Comparison of ENCODE assay signal across 19 cellular contexts in genomic region chr1:228273720-228274451, GRCh38.
A peak's percentile ranks its signal among the peaks of the same experiment; 100 is the strongest.
DNase-seq lines count a peak whose midpoint lies in the region; ATAC-seq and TF ChIP-seq lines count a peak whose summit lies in the region.
"Had no signal": no experiment of that assay in that cellular context is flagged by ENCODE, and none has a peak within 500 bp of the region (broad histone marks: within the 10 kb centered on the region; RNA-seq: fewer than 3 reads in every experiment).

No MANE protein-coding gene starts in this region.

- no peaks in the 10 kb centered on the region for H4K20me1 ChIP-seq in mammary epithelial cell (ENCODE audit: insufficient read depth, low read length)

- no peak overlapping the region for H3K4me2 ChIP-seq in mammary epithelial cell (ENCODE audit: insufficient read depth, low read depth, low read length)

- WGBS in mammary epithelial cell (ENCODE audit: low coverage, missing lambda C conversion rate), result 95% methylated on average over 10 of the region's 39 CpGs
- WGBS in esophagus squamous epithelium, 2 donors, result 93% methylated on average over 7 of the region's 39 CpGs; no CpG with 5 or more reads in 1 of the 2 donors

- in situ Hi-C loops in mammary epithelial cell (cut with MboI; ENCODE audit: low sequenced_read_pairs in 2 of 2), result no loop called here

- intact Hi-C loops in MCF 10A (cut with micrococcal nuclease) (no loop called here), mammary epithelial cell (cut with micrococcal nuclease) (no loop called here), natural killer cell (cut with micrococcal nuclease) (no loop called here), esophagus squamous epithelium (cut with DNase I) (no loop called here)

- ATAC-seq in natural killer cell (no peak), HG03520 (IDR thresholded peaks at IDR 0.05; ENCODE audit: unreplicated experiment) (no peak), GM18505 (IDR thresholded peaks at IDR 0.05; ENCODE audit: unreplicated experiment) (no peak)

- TSS peak; percentile 19 for BruUV-seq in MCF 10A (replicated peaks; lab: Mats Ljungman, UMichigan)
- no TSS peak for BruUV-seq in mammary epithelial cell (replicated peaks; lab: Mats Ljungman, UMichigan)

- DNase-seq in MCF 10A (ENCODE audit: unreplicated experiment), result no peak
- no peak for DNase-seq in mammary epithelial cell
- peak; percentile 68 for DNase-seq in coronary artery (ENCODE audit: low spot score)
- peak; percentile 13 for DNase-seq in natural killer cell
- DNase-seq in esophagus squamous epithelium (lab: John Stamatoyannopoulos, UW), result no peak
- no peak for DNase-seq in UCSD-AML1 (lab: John Stamatoyannopoulos, UW; ENCODE audit: unreplicated experiment)
- DNase-seq: activated CD4-positive, alpha-beta T cell treated with anti-CD3 and anti-CD28 coated beads for 4 hours; cortex of kidney; DMS 273 treated with DMSO at 0.1 percent for 48 hours; erythroblast; NCI-H2029; NCI-H69; stimulated activated CD4-positive, alpha-beta T cell treated with anti-CD3 and anti-CD28 coated beads, Interleukin-2, amount 100 ng/mL, for 24 hours; stimulated activated CD8-positive, alpha-beta memory T cell treated with anti-CD3 and anti-CD28 coated beads, Interleukin-4, amount 100 ng/mL, for 48 hours; thyroid gland had no signal

- H3K4me3 Mint-ChIP-seq in MCF 10A (ENCODE audit: unreplicated experiment), result no peak overlapping the region
- no peak overlapping the region for H3K4me3 Mint-ChIP-seq in natural killer cell

- peak; percentile 21 for TF ChIP-seq CTCF in MCF 10A (IDR thresholded peaks at IDR 0.05; ENCODE audit: unreplicated experiment)
- TF ChIP-seq CTCF in mammary epithelial cell (conservative IDR thresholded peaks at IDR 0.05 in 1 of 2, IDR thresholded peaks at IDR 0.05 in 1 of 2; ENCODE audit: extremely low read depth in 1 of 2, insufficient read depth in 1 of 2, low read depth in 1 of 2, low read length in 2 of 2), result no peak
- TF ChIP-seq CTCF in coronary artery (IDR thresholded peaks at IDR 0.05), result no peak
- TF ChIP-seq CTCF in natural killer cell (IDR thresholded peaks at IDR 0.05), result no peak
- TF ChIP-seq CTCF in esophagus squamous epithelium (IDR thresholded peaks at IDR 0.05), result no peak

- dilution Hi-C loops in mammary epithelial cell (cut with HindIII; ENCODE audit: low sequenced_read_pairs), result no loop called here

- no peak overlapping the region for H3K9ac ChIP-seq in mammary epithelial cell (ENCODE audit: insufficient read depth, low read length)

- H3K27ac ChIP-seq in mammary epithelial cell (ENCODE audit: insufficient read depth, low read depth, low read length), result no peak overlapping the region
- no peak overlapping the region for H3K27ac ChIP-seq in coronary artery
- no peak overlapping the region for H3K27ac ChIP-seq in esophagus squamous epithelium
- H3K27ac ChIP-seq: ascending aorta, thyroid gland had no signal

- H3K36me3 Mint-ChIP-seq in MCF 10A (ENCODE audit: insufficient read depth, unreplicated experiment), result peaks cover 6% of the 10 kb centered on the region
- H3K36me3 Mint-ChIP-seq in natural killer cell, result no peaks in the 10 kb centered on the region

- H3K4me1 Mint-ChIP-seq in MCF 10A (ENCODE audit: insufficient read depth, unreplicated experiment) (no peaks in the 10 kb centered on the region), natural killer cell (peaks cover 0 to 27% of the 10 kb centered on the region in 2 donors)

- H3K27me3 Mint-ChIP-seq in MCF 10A (ENCODE audit: insufficient read depth, unreplicated experiment) (no peaks in the 10 kb centered on the region), natural killer cell (ENCODE audit: low read depth in 2 of 2) (no peaks in the 10 kb centered on the region)

- H3K36me3 ChIP-seq in mammary epithelial cell (ENCODE audit: insufficient read depth, low read length) (no peaks in the 10 kb centered on the region), esophagus squamous epithelium (peaks cover 0 to 36% (median 0%) of the 10 kb centered on the region in 3 donors)
- H3K36me3 ChIP-seq: thyroid gland had no signal

- H3K9me3 Mint-ChIP-seq in MCF 10A (ENCODE audit: unreplicated experiment) (no peaks in the 10 kb centered on the region), natural killer cell (no peaks in the 10 kb centered on the region)
- H3K9me3 Mint-ChIP-seq: T-helper 1 cell treated with Interleukin-12 subunit alpha and Interleukin-12 subunit beta and Interleukin-4 antibody, amounts not matched to agents 30 μg/mL and 1 μg/mL, for 36 hours had no signal

- H3K79me2 ChIP-seq in mammary epithelial cell (ENCODE audit: insufficient read depth, low read length), result no peaks in the 10 kb centered on the region

- no peak overlapping the region for H2AFZ ChIP-seq in mammary epithelial cell (ENCODE audit: low read depth, low read length)

- CTCF ChIA-PET in MCF 10A (lab: Yijun Ruan, JAX) (no interaction called here), mammary epithelial cell (lab: Charles Lee; ENCODE audit: low non-redundant PET) (no interaction called here)

- TF ChIP-seq POLR2A in GM18505 (IDR thresholded peaks at IDR 0.05; ENCODE audit: borderline replicate concordance, extremely low read depth, insufficient read depth, insufficient read length), result no peak
- TF ChIP-seq POLR2A in esophagus squamous epithelium (IDR thresholded peaks at IDR 0.05), result no peak

- H3K27me3 ChIP-seq in mammary epithelial cell (ENCODE audit: insufficient read depth, low read length), result no peaks in the 10 kb centered on the region
- no peaks in the 10 kb centered on the region for H3K27me3 ChIP-seq in esophagus squamous epithelium
- H3K27me3 ChIP-seq: ascending aorta, thyroid gland had no signal

- H3K4me1 ChIP-seq in mammary epithelial cell (ENCODE audit: insufficient read depth, low read length) (peaks cover 9% of the 10 kb centered on the region), esophagus squamous epithelium (peaks cover 8 to 26% (median 12%) of the 10 kb centered on the region in 3 donors)

- H3K4me3 ChIP-seq in mammary epithelial cell (replicated peaks in 1 of 3; ENCODE audit: insufficient read depth in 1 of 3, low read depth in 2 of 3, low read length in 3 of 3) (no peak overlapping the region), coronary artery (no peak overlapping the region), esophagus squamous epithelium (no peak overlapping the region)
- H3K4me3 ChIP-seq: thyroid gland had no signal

- POLR2A ChIA-PET in MCF 10A (lab: Yijun Ruan, JAX), result no interaction called here

- H3K27ac Mint-ChIP-seq in MCF 10A (ENCODE audit: low read depth, unreplicated experiment) (no peak overlapping the region), natural killer cell (no peak overlapping the region)
- H3K27ac Mint-ChIP-seq: T-helper 1 cell treated with Interleukin-12 subunit alpha and Interleukin-12 subunit beta and Interleukin-4 antibody, amounts not matched to agents 30 μg/mL and 1 μg/mL, for 36 hours had no signal

- H3K9me3 ChIP-seq in mammary epithelial cell (replicated peaks; ENCODE audit: insufficient read depth, low read length), result no peaks in the 10 kb centered on the region
- no peaks in the 10 kb centered on the region for H3K9me3 ChIP-seq in esophagus squamous epithelium
- H3K9me3 ChIP-seq: ascending aorta, thyroid gland had no signal

Comparison
In these comparisons a context has a peak if more than half of its experiments do, and no peak if none do; other contexts are left out.
1. DNase-seq: peak in coronary artery (single experiment) and natural killer cell (single experiment); none in MCF 10A (single experiment), mammary epithelial cell (single experiment), esophagus squamous epithelium (single experiment) and UCSD-AML1 (single experiment).